8 cellular contexts compared by ENCODE assay signal in genomic region chr1:89552481-89553194, GRCh38.
DNase-seq lines count a peak whose midpoint lies in the region; ATAC-seq and TF ChIP-seq lines count a peak whose summit lies in the region.

No MANE protein-coding gene starts in this region.

- H3K4me1 ChIP-seq in RWPE2 (ENCODE audit: insufficient read depth, poor library complexity, severe bottlenecking), result peaks cover 28% of the 10 kb centered on the region

- DNase-seq in DMS53 (lab: John Stamatoyannopoulos, UW) (peak; percentile 81), RWPE2 (ENCODE audit: low spot score) (no peak), fibroblast of peridontal ligament (ENCODE audit: extremely low read depth) (peak; percentile 48), superior temporal gyrus (ENCODE audit: extremely low spot score) (peak; percentile 69), NCI-H446 treated with DMSO at 0.1 percent for 48 hours (lab: John Stamatoyannopoulos, UW) (no peak), NK-92 (lab: John Stamatoyannopoulos, UW; ENCODE audit: unreplicated experiment) (no peak)

- H3K4me3 ChIP-seq in RWPE2 (ENCODE audit: severe bottlenecking), result no peak overlapping the region

- H3K27ac ChIP-seq in RWPE2 (ENCODE audit: poor library complexity, severe bottlenecking), result peak overlapping the region; percentile 29

- peak; percentile 74 for ATAC-seq in GM19463 (IDR thresholded peaks at IDR 0.05; ENCODE audit: unreplicated experiment)
- peak; percentile 60 for ATAC-seq in HG03520 (IDR thresholded peaks at IDR 0.05; ENCODE audit: unreplicated experiment)
- ATAC-seq in RWPE2 (ENCODE audit: low read depth), result peak; percentile 58

- no peaks in the 10 kb centered on the region for H3K27me3 ChIP-seq in RWPE2 (ENCODE audit: insufficient read depth, poor library complexity, severe bottlenecking)

- TF ChIP-seq CTCF in RWPE2 (IDR thresholded peaks at IDR 0.05; ENCODE audit: poor library complexity, severe bottlenecking), result no peak

- H3K9me3 ChIP-seq in RWPE2 (ENCODE audit: severe bottlenecking), result no peaks in the 10 kb centered on the region

- H3K36me3 ChIP-seq in RWPE2 (ENCODE audit: low read depth), result no peaks in the 10 kb centered on the region

Comparison
In these comparisons a context has a peak if more than half of its experiments do, and no peak if none do; other contexts are left out.
1. DNase-seq: peak in DMS53 (single experiment), fibroblast of peridontal ligament (single experiment) and superior temporal gyrus (single experiment); none in RWPE2 (single experiment), NCI-H446 treated with DMSO at 0.1 percent for 48 hours (single experiment) and NK-92 (single experiment).
2. Peak in every context shown above with its lines, with median percentiles within 50 percentile points of each other: ATAC-seq.